In genomic region chr12:112973016-112973711, GRCh38 we compare ENCODE assay signal across 18 cellular contexts. TPM values are rescaled to one million over a fixed set of nuclear protein-coding genes. Genes with fewer than 3 reads are reported as not detected.
DNase-seq lines count a peak whose midpoint lies in the region; ATAC-seq, FAIRE-seq and TF ChIP-seq lines count a peak whose summit lies in the region.
"Had no signal": no experiment of that assay in that cellular context is flagged by ENCODE, and none has a peak within 500 bp of the region (broad histone marks: within the 10 kb centered on the region; RNA-seq: fewer than 3 reads in every experiment).

No MANE protein-coding gene starts in this region.

- no peak for DNase-seq in activated CD8-positive, alpha-beta memory T cell treated with anti-CD3 and anti-CD28 coated beads, Interleukin-2, amount 10 ng/mL, durations not matched to agents 7 days and 5 days
- no peak for DNase-seq in activated CD8-positive, alpha-beta memory T cell treated with anti-CD3 and anti-CD28 coated beads for 24 hours
- peak; percentile 15 to 51 for DNase-seq in NCI-H446 (lab: John Stamatoyannopoulos, UW)
- DNase-seq in fibroblast of mammary gland (ENCODE audit: low read depth): peak; percentile 65
- no peak for DNase-seq in chondrocyte (ENCODE audit: low spot score)
- no peak for DNase-seq in GM12892 (ENCODE audit: insufficient read length)
- DNase-seq in MCF 10A (ENCODE audit: unreplicated experiment): no peak
- DNase-seq: DND-41, H9, NCI-H1417, NCI-H187, NCI-H2107, NCI-H524 treated with DMSO at 0.1 percent for 48 hours, PC-3, RPMI8226, SHP77 treated with DMSO at 0.1 percent for 48 hours had no signal

- intact Hi-C loops in MCF 10A (cut with micrococcal nuclease): no loop called here

- TF ChIP-seq CTCF in fibroblast of mammary gland (conservative IDR thresholded peaks at IDR 0.05; ENCODE audit: control insufficient read depth, insufficient read depth, low read depth, low read length) (no peak), chondrocyte (IDR thresholded peaks at IDR 0.05) (no peak), MCF 10A (IDR thresholded peaks at IDR 0.05; ENCODE audit: unreplicated experiment) (no peak)

- H3K4me1 Mint-ChIP-seq in activated CD8-positive, alpha-beta memory T cell treated with anti-CD3 and anti-CD28 coated beads, Interleukin-2, amount 10 ng/mL, durations not matched to agents 7 days and 5 days: peaks cover 30% of the 10 kb centered on the region
- H3K4me1 Mint-ChIP-seq in chondrocyte (ENCODE audit: low read depth): no peaks in the 10 kb centered on the region
- no peaks in the 10 kb centered on the region for H3K4me1 Mint-ChIP-seq in MCF 10A (ENCODE audit: insufficient read depth, unreplicated experiment)

- no peaks in the 10 kb centered on the region for H3K9me3 Mint-ChIP-seq in activated CD8-positive, alpha-beta memory T cell treated with anti-CD3 and anti-CD28 coated beads, Interleukin-2, amount 10 ng/mL, durations not matched to agents 7 days and 5 days (ENCODE audit: low read depth)
- peaks cover 2% of the 10 kb centered on the region for H3K9me3 Mint-ChIP-seq in chondrocyte (ENCODE audit: low read depth)
- H3K9me3 Mint-ChIP-seq in MCF 10A (ENCODE audit: unreplicated experiment): no peaks in the 10 kb centered on the region
- H3K9me3 Mint-ChIP-seq: H9 had no signal

- FAIRE-seq in GM12892 (lab: Jason Lieb, UNC): no peak

- no TSS peak for BruUV-seq in MCF 10A (replicated peaks; lab: Mats Ljungman, UMichigan)

- ATAC-seq in activated CD8-positive, alpha-beta memory T cell treated with anti-CD3 and anti-CD28 coated beads, Interleukin-2, amount 10 ng/mL, durations not matched to agents 7 days and 5 days: no peak
- ATAC-seq: PC-3 had no signal

- H3K4me3 ChIP-seq in fibroblast of mammary gland (ENCODE audit: control insufficient read depth, low read depth, low read length): no peak overlapping the region
- H3K4me3 ChIP-seq: BLaER1 treated with 17β-estradiol and CSF1 and Interleukin-3, amounts not matched to agents 10 nM and 100 nM had no signal

- H3K27me3 Mint-ChIP-seq in activated CD8-positive, alpha-beta memory T cell treated with anti-CD3 and anti-CD28 coated beads, Interleukin-2, amount 10 ng/mL, durations not matched to agents 7 days and 5 days: no peaks in the 10 kb centered on the region
- no peaks in the 10 kb centered on the region for H3K27me3 Mint-ChIP-seq in chondrocyte (ENCODE audit: low read depth)
- H3K27me3 Mint-ChIP-seq in MCF 10A (ENCODE audit: insufficient read depth, unreplicated experiment): no peaks in the 10 kb centered on the region

- POLR2A ChIA-PET in MCF 10A (lab: Yijun Ruan, JAX): no interaction called here

- H3K4me3 Mint-ChIP-seq in activated CD8-positive, alpha-beta memory T cell treated with anti-CD3 and anti-CD28 coated beads, Interleukin-2, amount 10 ng/mL, durations not matched to agents 7 days and 5 days: no peak overlapping the region
- H3K4me3 Mint-ChIP-seq in chondrocyte (ENCODE audit: unreplicated experiment) (no peak overlapping the region), MCF 10A (ENCODE audit: unreplicated experiment) (no peak overlapping the region)
- H3K4me3 Mint-ChIP-seq: H9 had no signal

- TF ChIP-seq POLR2A in GM12892 (IDR thresholded peaks at IDR 0.05; ENCODE audit: low read depth, low read length): no peak

- peak overlapping the region; percentile 62 for H3K27ac Mint-ChIP-seq in activated CD8-positive, alpha-beta memory T cell treated with anti-CD3 and anti-CD28 coated beads, Interleukin-2, amount 10 ng/mL, durations not matched to agents 7 days and 5 days
- no peak overlapping the region for H3K27ac Mint-ChIP-seq in chondrocyte (ENCODE audit: unreplicated experiment)
- H3K27ac Mint-ChIP-seq in MCF 10A (ENCODE audit: low read depth, unreplicated experiment): no peak overlapping the region
- H3K27ac Mint-ChIP-seq: H9 had no signal

- CTCF ChIA-PET in activated CD8-positive, alpha-beta memory T cell treated with anti-CD3 and anti-CD28 coated beads, Interleukin-2, amount 10 ng/mL, durations not matched to agents 7 days and 5 days (lab: Charles Lee): interaction anchor here (1.5 kb wide), 1 partner anchor 12 kb away, joined by 3 read pairs; no protein-coding TSS in a partner anchor
- CTCF ChIA-PET in MCF 10A (lab: Yijun Ruan, JAX): interaction anchor here (0.9 to 1.0 kb wide), 2 partner anchors 19 to 32 kb away, joined by 3 to 4 read pairs; no protein-coding TSS in a partner anchor

- H3K36me3 Mint-ChIP-seq in activated CD8-positive, alpha-beta memory T cell treated with anti-CD3 and anti-CD28 coated beads, Interleukin-2, amount 10 ng/mL, durations not matched to agents 7 days and 5 days: peaks cover 59% of the 10 kb centered on the region
- H3K36me3 Mint-ChIP-seq in chondrocyte (ENCODE audit: low read depth) (no peaks in the 10 kb centered on the region), MCF 10A (ENCODE audit: insufficient read depth, unreplicated experiment) (no peaks in the 10 kb centered on the region)

RNA-seq across cellular contexts. Expression of gene OAS2, which starts 5.2 kb away (rescaled TPM):
- 100 to 1,000 TPM; 276 to 383 TPM for total RNA-seq in activated CD8-positive, alpha-beta memory T cell treated with anti-CD3 and anti-CD28 coated beads, Interleukin-2, amount 10 ng/mL, durations not matched to agents 7 days and 5 days
- total RNA-seq in chondrocyte: 0.07 TPM in 1 of 3 replicates, not detected in the others
- polyA plus RNA-seq in GM12892 (2012; ENCODE audit: missing spikeins): 66.3 TPM
- 0.33 and 0.71 TPM in 2 replicates for total RNA-seq in MCF 10A (2022)
- total RNA-seq: G401, H9 had no signal

RNA-seq across cellular contexts. Expression of gene OAS3, which starts 34.9 kb away (rescaled TPM):
- total RNA-seq in activated CD8-positive, alpha-beta memory T cell treated with anti-CD3 and anti-CD28 coated beads, Interleukin-2, amount 10 ng/mL, durations not matched to agents 7 days and 5 days: 100 to 1,000 TPM; 290 to 394 TPM
- 0.46 to 0.55 TPM in 2 of 3 replicates, not detected in the other for total RNA-seq in chondrocyte
- 45.9 TPM for polyA plus RNA-seq in GM12892 (2012; ENCODE audit: missing spikeins)
- 5.7 and 6.5 TPM in 2 replicates for total RNA-seq in MCF 10A (2022)

Comparison
In these comparisons a context has a peak if more than half of its experiments do, and no peak if none do; other contexts are left out.
1. DNase-seq: peak in NCI-H446 (2 of 2) and fibroblast of mammary gland (single experiment); none in activated CD8-positive, alpha-beta memory T cell treated with anti-CD3 and anti-CD28 coated beads, Interleukin-2, amount 10 ng/mL, durations not matched to agents 7 days and 5 days (single experiment), activated CD8-positive, alpha-beta memory T cell treated with anti-CD3 and anti-CD28 coated beads for 24 hours (single experiment), chondrocyte (single experiment), GM12892 (single experiment) and MCF 10A (single experiment).
2. RNA of gene OAS2, which starts 5.2 kb away (total RNA-seq): 276 to 383 TPM in activated CD8-positive, alpha-beta memory T cell treated with anti-CD3 and anti-CD28 coated beads, Interleukin-2, amount 10 ng/mL, durations not matched to agents 7 days and 5 days; 0.33 to 0.71 TPM in MCF 10A and 0.07 TPM in chondrocyte; every median in the first group is over 100 times any median in the second.
3. RNA of gene OAS3, which starts 34.9 kb away (total RNA-seq): 290 to 394 TPM in activated CD8-positive, alpha-beta memory T cell treated with anti-CD3 and anti-CD28 coated beads, Interleukin-2, amount 10 ng/mL, durations not matched to agents 7 days and 5 days; 5.7 to 6.5 TPM in MCF 10A and 0.46 to 0.55 TPM in chondrocyte; every median in the first group is over 10 times any median in the second.